ENCODE assay signal across 2 cellular contexts in the genomic region with DNA sequence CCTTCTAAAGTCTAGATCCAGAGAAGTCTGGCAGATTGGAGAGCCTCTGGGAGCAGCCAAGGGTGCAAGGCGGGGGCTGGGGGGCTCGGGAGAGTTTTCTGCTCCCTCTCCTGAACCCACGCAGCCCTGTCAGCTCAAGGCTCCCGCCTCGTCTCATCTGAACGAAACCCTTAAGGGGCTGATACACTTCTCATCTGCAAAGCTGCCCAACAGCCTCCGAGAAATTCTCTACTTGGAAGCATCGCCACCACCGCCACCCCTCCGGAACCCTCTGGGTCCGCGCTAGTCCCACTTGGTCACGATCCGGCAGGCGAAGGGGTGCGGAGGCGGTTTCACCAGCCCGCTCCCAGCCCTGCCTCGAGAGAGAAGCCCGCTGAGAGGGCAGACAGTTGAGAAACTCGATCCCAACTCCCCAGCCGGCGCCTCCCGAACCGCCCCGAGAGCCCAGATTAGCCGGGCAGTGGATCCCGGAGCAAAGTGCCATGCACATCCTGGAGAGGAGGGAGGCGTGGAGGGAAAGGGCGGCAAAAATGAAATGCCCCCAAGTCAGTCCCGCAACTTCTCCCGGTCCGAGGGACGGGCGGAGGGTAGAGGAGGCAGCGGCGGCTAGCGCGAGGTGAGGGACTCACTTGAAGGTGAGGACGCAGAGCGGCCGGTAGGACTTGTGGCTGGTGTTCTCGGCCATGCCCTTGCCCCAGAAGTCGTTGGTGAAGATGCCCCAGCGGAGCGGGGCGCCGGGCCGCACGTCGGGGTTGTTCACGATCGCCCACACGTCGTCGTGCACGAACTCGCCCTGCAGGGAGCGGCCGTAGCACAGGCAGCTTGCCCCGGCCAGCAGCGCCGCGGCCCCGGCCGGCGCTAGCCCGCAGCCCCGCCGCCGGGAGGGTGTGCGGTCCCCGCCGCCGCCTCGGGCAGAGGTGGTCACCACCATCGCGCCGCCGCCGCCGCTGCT.
TF ChIP-seq lines count a peak whose summit lies in the region.

No MANE protein-coding gene starts in this region.

TF ChIP-seq in endothelial cell of umbilical vein, 7 proteins besides CTCF, POLR2A, EP300 and RAD21 (continued from another document):
- TF ChIP-seq EZH2 (IDR thresholded peaks at IDR 0.05; ENCODE audit: borderline replicate concordance, low read depth, low read length, severe bottlenecking) = no peak
- no peak for TF ChIP-seq MYC (IDR thresholded peaks at IDR 0.05; ENCODE audit: low read depth, low read length)
- no peak for TF ChIP-seq POLR2AphosphoS5 (IDR thresholded peaks at IDR 0.05; ENCODE audit: insufficient read depth, low read depth, low read length)
- TF ChIP-seq JUN (IDR thresholded peaks at IDR 0.05; ENCODE audit: borderline replicate concordance, insufficient read depth, insufficient read length, low read depth) = no peak
- TF ChIP-seq GATA2 (IDR thresholded peaks at IDR 0.05; ENCODE audit: insufficient read depth, insufficient read length, low read depth, low read length) = no peak
- TF ChIP-seq, protein P1, sequence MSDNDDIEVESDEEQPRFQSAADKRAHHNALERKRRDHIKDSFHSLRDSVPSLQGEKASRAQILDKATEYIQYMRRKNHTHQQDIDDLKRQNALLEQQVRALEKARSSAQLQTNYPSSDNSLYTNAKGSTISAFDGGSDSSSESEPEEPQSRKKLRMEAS (IDR thresholded peaks at IDR 0.05; ENCODE audit: insufficient read depth, insufficient read length) = no peak
TF ChIP-seq in endothelial cell of umbilical vein: peak in this region for 0.

TF ChIP-seq in GM12891, 5 proteins besides CTCF, POLR2A, EP300 and RAD21 (continued from another document):
- no peak for TF ChIP-seq POLR2AphosphoS5 (IDR thresholded peaks at IDR 0.05; ENCODE audit: low read depth, low read length)
- no peak for TF ChIP-seq POU2F2 (IDR thresholded peaks at IDR 0.05; ENCODE audit: low read depth, low read length)
- no peak for TF ChIP-seq PAX5 (IDR thresholded peaks at IDR 0.05; ENCODE audit: insufficient read depth, low read length, severe bottlenecking)
- no peak for TF ChIP-seq TAF1 (IDR thresholded peaks at IDR 0.05; ENCODE audit: low read depth, low read length)
